ENCODE assay signal across 8 cellular contexts in genomic region chr2:242089213-242089549, GRCh38.
DNase-seq lines count a peak whose midpoint lies in the region; ATAC-seq and TF ChIP-seq lines count a peak whose summit lies in the region.
"Not testable (repeated sequence)": the region's sequence is repeated elsewhere in the genome, so short reads cannot be mapped to it uniquely, and the experiment has no call there.

No MANE protein-coding gene starts in this region.

- intact Hi-C loops in left lung (cut with DNase I) = not testable (repeated sequence)

- not testable (repeated sequence) for DNase-seq in T-helper 2 cell treated with Interferon-gamma antibody and Interleukin-4, amounts not matched to agents 5 μg/mL and 100 μg/mL, for 36 hours (ENCODE audit: low spot score); astrocyte of the cerebellum (ENCODE audit: low read depth); left lung; osteoblast (ENCODE audit: insufficient read length, low spot score, missing footprints); thoracic aorta (ENCODE audit: low spot score)

- H3K4me2 ChIP-seq in BLaER1 = peak overlapping the region; percentile 83
- H3K4me2 ChIP-seq in osteoblast (ENCODE audit: insufficient read depth, low read length) = peak overlapping the region; percentile 55

- in situ Hi-C loops in astrocyte of the cerebellum (cut with HindIII; ENCODE audit: low sequenced_read_pairs) = not testable (repeated sequence)

- not testable (repeated sequence) for H3K27ac Mint-ChIP-seq in T-helper 2 cell treated with Interferon-gamma antibody and Interleukin-4, amounts not matched to agents 5 μg/mL and 100 μg/mL, for 36 hours

- H3K27me3 ChIP-seq in BLaER1; esophagus (ENCODE audit: control insufficient read depth in 1 of 2, insufficient read depth in 2 of 2, low read length in 2 of 2); left lung; osteoblast (ENCODE audit: insufficient read depth, low read length); thoracic aorta (replicated peaks; ENCODE audit: insufficient read depth): not testable (repeated sequence)
- peaks cover 50% of the 10 kb centered on the region for H3K27me3 ChIP-seq in HUES64 (ENCODE audit: insufficient read depth, low read length)

- TF ChIP-seq CTCF in astrocyte of the cerebellum (IDR thresholded peaks at IDR 0.05; ENCODE audit: low read depth, low read length, missing control alignments); left lung (IDR thresholded peaks at IDR 0.05); osteoblast (IDR thresholded peaks at IDR 0.05; ENCODE audit: extremely low read depth, low read depth, low read length); thoracic aorta (IDR thresholded peaks at IDR 0.05): not testable (repeated sequence)

- not testable (repeated sequence) for H3K36me3 ChIP-seq in BLaER1; HUES64 (ENCODE audit: insufficient read depth, low read length); esophagus (ENCODE audit: control insufficient read depth in 2 of 2, insufficient read depth in 2 of 2, low read length in 1 of 2); left lung; osteoblast (ENCODE audit: insufficient read depth, low read length); thoracic aorta

- not testable (repeated sequence) for H3K9me3 Mint-ChIP-seq in T-helper 2 cell treated with Interferon-gamma antibody and Interleukin-4, amounts not matched to agents 5 μg/mL and 100 μg/mL, for 36 hours

- not testable (repeated sequence) for H3K27me3 Mint-ChIP-seq in T-helper 2 cell treated with Interferon-gamma antibody and Interleukin-4, amounts not matched to agents 5 μg/mL and 100 μg/mL, for 36 hours (ENCODE audit: low read depth)

- peak overlapping the region; percentile 71; the same call in 1 of the 2 replicates for H3K9ac ChIP-seq in BLaER1
- H3K9ac ChIP-seq in HUES64 (ENCODE audit: low read depth, low read length) = not testable (repeated sequence)

- H3K4me3 ChIP-seq in BLaER1 = peak overlapping the region; percentile 91
- peak overlapping the region; percentile 72 for H3K4me3 ChIP-seq in HUES64 (ENCODE audit: low read length)
- peak overlapping the region; percentile 74 for H3K4me3 ChIP-seq in astrocyte of the cerebellum (ENCODE audit: low read depth, low read length)
- peak overlapping the region; percentile 81 to 90 for H3K4me3 ChIP-seq in esophagus (ENCODE audit: low read depth in 1 of 2, low read length in 2 of 2)
- peak overlapping the region; percentile 82 to 85 for H3K4me3 ChIP-seq in left lung
- H3K4me3 ChIP-seq in osteoblast (ENCODE audit: insufficient read depth, low read length) = peak overlapping the region; percentile 86
- peak overlapping the region; percentile 100 for H3K4me3 ChIP-seq in thoracic aorta

- H4K20me1 ChIP-seq in BLaER1 = peaks cover 21% of the 10 kb centered on the region
- not testable (repeated sequence) for H4K20me1 ChIP-seq in osteoblast (ENCODE audit: insufficient read depth, low read length)

- not testable (repeated sequence) for H2AFZ ChIP-seq in osteoblast (ENCODE audit: low read length)

- H3K4me3 Mint-ChIP-seq in T-helper 2 cell treated with Interferon-gamma antibody and Interleukin-4, amounts not matched to agents 5 μg/mL and 100 μg/mL, for 36 hours = peak overlapping the region; percentile 75

- H3K79me2 ChIP-seq in osteoblast (ENCODE audit: insufficient read depth, low read length) = not testable (repeated sequence)

- H3K9me3 ChIP-seq in BLaER1; HUES64 (ENCODE audit: insufficient read depth, low read depth, low read length); esophagus (ENCODE audit: control insufficient read depth in 2 of 2, insufficient read depth in 1 of 2, low read depth in 1 of 2, low read length in 1 of 2); left lung; osteoblast (ENCODE audit: low read depth, low read length); thoracic aorta: not testable (repeated sequence)

- not testable (repeated sequence) for H3K27ac ChIP-seq in BLaER1; HUES64 (ENCODE audit: low read depth, low read length); esophagus (ENCODE audit: low read depth in 2 of 2, low read length in 1 of 2); left lung; osteoblast (ENCODE audit: low read depth, low read length); thoracic aorta

- ATAC-seq in left lung = peak; percentile 2
- not testable (repeated sequence) for ATAC-seq in thoracic aorta (ENCODE audit: insufficient number of reproducible peaks, low FRiP score, low read depth)

- WGBS in HUES64 = 2% methylated on average over 19 of the region's 20 CpGs
- 2 to 4% methylated on average over 4 to 20 of the region's 20 CpGs for WGBS in esophagus, 2 donors

- peaks cover 20% of the 10 kb centered on the region for H3K4me1 Mint-ChIP-seq in T-helper 2 cell treated with Interferon-gamma antibody and Interleukin-4, amounts not matched to agents 5 μg/mL and 100 μg/mL, for 36 hours (ENCODE audit: low read depth)

- H3K4me1 ChIP-seq in BLaER1 = peaks cover 24% of the 10 kb centered on the region
- not testable (repeated sequence) for H3K4me1 ChIP-seq in HUES64 (ENCODE audit: insufficient read depth, low read length); esophagus (ENCODE audit: control insufficient read depth in 2 of 2, insufficient read depth in 2 of 2, low read length in 1 of 2); osteoblast (ENCODE audit: insufficient read depth, low read length)
- peaks cover 0 to 31% of the 10 kb centered on the region in 2 donors for H3K4me1 ChIP-seq in left lung
- H3K4me1 ChIP-seq in thoracic aorta (ENCODE audit: control insufficient read depth in 1 of 2, low read depth in 2 of 2) = peaks cover 5 to 12% of the 10 kb centered on the region in 2 donors

- not testable (repeated sequence) for H3K36me3 Mint-ChIP-seq in T-helper 2 cell treated with Interferon-gamma antibody and Interleukin-4, amounts not matched to agents 5 μg/mL and 100 μg/mL, for 36 hours (ENCODE audit: low read depth)
